12 cellular contexts compared by ENCODE assay signal in the genomic region with DNA sequence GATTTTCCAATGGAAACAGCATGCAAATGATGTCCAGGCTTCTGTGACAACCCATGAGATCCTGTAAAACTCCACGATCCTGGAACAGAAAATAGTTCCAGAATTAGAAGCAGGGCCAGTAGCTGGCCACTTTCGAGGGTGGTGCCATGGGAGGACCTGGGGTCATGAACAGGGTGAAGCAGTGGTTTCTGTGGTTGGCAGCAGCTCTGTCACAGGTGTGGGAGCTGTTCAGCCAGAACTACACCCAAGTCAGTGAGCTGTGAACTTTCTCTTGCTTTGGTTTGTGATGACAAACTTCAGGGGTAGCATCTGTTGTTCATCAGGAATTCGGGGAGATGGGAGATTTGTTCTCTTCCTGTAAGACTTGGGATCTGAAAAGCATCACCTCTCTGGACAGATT.
A peak's percentile ranks its signal among the peaks of the same experiment; 100 is the strongest.
DNase-seq lines count a peak whose midpoint lies in the region; ATAC-seq and TF ChIP-seq lines count a peak whose summit lies in the region.
"Had no signal": no experiment of that assay in that cellular context is flagged by ENCODE, and none has a peak within 500 bp of the region (broad histone marks: within the 10 kb centered on the region; RNA-seq: fewer than 3 reads in every experiment).

No MANE protein-coding gene starts in this region.

- no peaks in the 10 kb centered on the region for H3K36me3 Mint-ChIP-seq in stimulated activated effector memory CD8-positive, alpha-beta T cell treated with anti-CD3 and anti-CD28 coated beads, Interleukin-12 subunit alpha, Interleukin-12 subunit beta, amount 100 ng/mL, for 72 hours
- no peaks in the 10 kb centered on the region for H3K36me3 Mint-ChIP-seq in MCF 10A (ENCODE audit: insufficient read depth, unreplicated experiment)

- TF ChIP-seq POLR2A in ovary (IDR thresholded peaks at IDR 0.05) (no peak), stomach (IDR thresholded peaks at IDR 0.05) (no peak)

- no peaks in the 10 kb centered on the region for H3K27me3 ChIP-seq in ovary
- H3K27me3 ChIP-seq in stomach, result no peaks in the 10 kb centered on the region
- H3K27me3 ChIP-seq: esophagus muscularis mucosa had no signal

- H3K36me3 ChIP-seq in ovary (no peaks in the 10 kb centered on the region), stomach (no peaks in the 10 kb centered on the region)
- H3K36me3 ChIP-seq: esophagus muscularis mucosa had no signal

- H3K4me1 ChIP-seq in ovary (ENCODE audit: insufficient read depth) (peaks cover 6% of the 10 kb centered on the region), stomach (peaks cover 0 to 23% (median 6%) of the 10 kb centered on the region in 4 donors)

- H3K4me1 Mint-ChIP-seq in stimulated activated effector memory CD8-positive, alpha-beta T cell treated with anti-CD3 and anti-CD28 coated beads, Interleukin-12 subunit alpha, Interleukin-12 subunit beta, amount 100 ng/mL, for 72 hours, result peaks cover 5% of the 10 kb centered on the region
- no peaks in the 10 kb centered on the region for H3K4me1 Mint-ChIP-seq in MCF 10A (ENCODE audit: insufficient read depth, unreplicated experiment)

- POLR2A ChIA-PET in MCF 10A (lab: Yijun Ruan, JAX), result no interaction called here

- ATAC-seq in GM19035 (IDR thresholded peaks at IDR 0.05; ENCODE audit: unreplicated experiment) (peak; percentile 95), HG02588 (IDR thresholded peaks at IDR 0.05; ENCODE audit: unreplicated experiment) (peak; percentile 99), HG03439 (IDR thresholded peaks at IDR 0.05; ENCODE audit: unreplicated experiment) (peak; percentile 89)
- peak; percentile 64 for ATAC-seq in stimulated activated effector memory CD8-positive, alpha-beta T cell treated with anti-CD3 and anti-CD28 coated beads, Interleukin-12 subunit alpha, Interleukin-12 subunit beta, amount 100 ng/mL, for 72 hours
- ATAC-seq: psoas muscle had no signal

- H3K27ac ChIP-seq in ovary, result no peak overlapping the region
- H3K27ac ChIP-seq in stomach, result no peak overlapping the region
- H3K27ac ChIP-seq: esophagus muscularis mucosa, psoas muscle had no signal

- intact Hi-C loops in MCF 10A (cut with micrococcal nuclease), result no loop called here
- intact Hi-C loops in ovary (cut with DNase I), result no loop called here
- intact Hi-C loops in stomach (cut with DNase I; ENCODE audit: low total_unique reads), result no loop called here

- H3K27ac Mint-ChIP-seq in stimulated activated effector memory CD8-positive, alpha-beta T cell treated with anti-CD3 and anti-CD28 coated beads, Interleukin-12 subunit alpha, Interleukin-12 subunit beta, amount 100 ng/mL, for 72 hours, result no peak overlapping the region
- no peak overlapping the region for H3K27ac Mint-ChIP-seq in MCF 10A (ENCODE audit: low read depth, unreplicated experiment)

- H3K9me3 ChIP-seq in ovary (no peaks in the 10 kb centered on the region), stomach (peaks cover 0 to 6% (median 0%) of the 10 kb centered on the region in 4 donors)
- H3K9me3 ChIP-seq: esophagus muscularis mucosa, psoas muscle had no signal

- CTCF ChIA-PET in MCF 10A (lab: Yijun Ruan, JAX), result interaction anchor here (0.8 kb wide), 1 partner anchor 229 kb away, joined by 3 read pairs; no protein-coding TSS in a partner anchor

- no peaks in the 10 kb centered on the region for H3K9me3 Mint-ChIP-seq in stimulated activated effector memory CD8-positive, alpha-beta T cell treated with anti-CD3 and anti-CD28 coated beads, Interleukin-12 subunit alpha, Interleukin-12 subunit beta, amount 100 ng/mL, for 72 hours
- H3K9me3 Mint-ChIP-seq in MCF 10A (ENCODE audit: unreplicated experiment), result no peaks in the 10 kb centered on the region

- H3K4me3 Mint-ChIP-seq in stimulated activated effector memory CD8-positive, alpha-beta T cell treated with anti-CD3 and anti-CD28 coated beads, Interleukin-12 subunit alpha, Interleukin-12 subunit beta, amount 100 ng/mL, for 72 hours, result no peak overlapping the region
- H3K4me3 Mint-ChIP-seq in MCF 10A (ENCODE audit: unreplicated experiment), result no peak overlapping the region

- no peak for TF ChIP-seq EP300 in ovary (IDR thresholded peaks at IDR 0.05)
- no peak for TF ChIP-seq EP300 in stomach (IDR thresholded peaks at IDR 0.05)

- no peaks in the 10 kb centered on the region for H3K27me3 Mint-ChIP-seq in MCF 10A (ENCODE audit: insufficient read depth, unreplicated experiment)

- no peak for TF ChIP-seq CTCF in MCF 10A (IDR thresholded peaks at IDR 0.05; ENCODE audit: unreplicated experiment)
- TF ChIP-seq CTCF in ovary (IDR thresholded peaks at IDR 0.05), result no peak
- no peak for TF ChIP-seq CTCF in stomach (IDR thresholded peaks at IDR 0.05)

- no peak overlapping the region for H3K4me3 ChIP-seq in ovary
- H3K4me3 ChIP-seq in stomach, result no peak overlapping the region
- H3K4me3 ChIP-seq: esophagus muscularis mucosa, psoas muscle had no signal

- WGBS in ovary, 3 donors, result 48 to 58% (median 57%) methylated on average over 3 of the region's 3 CpGs
- WGBS in stomach, 5 donors, result 52 to 75% (median 66%) methylated on average over 3 of the region's 3 CpGs

- no peak for DNase-seq in stimulated activated effector memory CD8-positive, alpha-beta T cell treated with anti-CD3 and anti-CD28 coated beads, Interleukin-12 subunit alpha, Interleukin-12 subunit beta, amount 100 ng/mL, for 72 hours (ENCODE audit: low spot score in 2 of 2)
- DNase-seq in MCF 10A (ENCODE audit: unreplicated experiment) (no peak), ovary (no peak), stomach (no peak)
- DNase-seq in activated CD8-positive, alpha-beta memory T cell treated with anti-CD3 and anti-CD28 coated beads for 24 hours, result no peak
- DNase-seq: NCI-H446 treated with DMSO at 0.1 percent for 48 hours, psoas muscle, SW 1271 had no signal

- BruUV-seq in MCF 10A (replicated peaks; lab: Mats Ljungman, UMichigan), result no TSS peak
